In genomic region chr3:105349988-105350387, GRCh38 we compare ENCODE assay signal across 1 cellular context.
TF ChIP-seq lines count a peak whose summit lies in the region.

No MANE protein-coding gene starts in this region.

TF ChIP-seq in IMR-90, 13 proteins besides CTCF, POLR2A, EP300 and RAD21:
- TF ChIP-seq MXI1 (IDR thresholded peaks at IDR 0.05; ENCODE audit: borderline replicate concordance, low read depth, low read length) (no peak), CHD1 (IDR thresholded peaks at IDR 0.05; ENCODE audit: low read depth, low read length) (no peak), USF2 (IDR thresholded peaks at IDR 0.05; ENCODE audit: low read depth, low read length) (no peak), BHLHE40 (IDR thresholded peaks at IDR 0.05; ENCODE audit: low read depth, low read length) (no peak), NFE2L2 (IDR thresholded peaks at IDR 0.05; ENCODE audit: low read depth, low read length) (no peak), MAZ (IDR thresholded peaks at IDR 0.05; ENCODE audit: borderline replicate concordance, low read depth, low read length) (no peak), MAFK (IDR thresholded peaks at IDR 0.05; ENCODE audit: low read depth, low read length) (no peak), SMC3 (IDR thresholded peaks at IDR 0.05; ENCODE audit: low read depth, low read length) (no peak), RCOR1 (IDR thresholded peaks at IDR 0.05; ENCODE audit: insufficient replicate concordance, low read length) (no peak), CEBPB (IDR thresholded peaks at IDR 0.05; ENCODE audit: low read depth, low read length) (no peak), FOS (IDR thresholded peaks at IDR 0.05; ENCODE audit: low read depth, low read length) (no peak), RFX5 (IDR thresholded peaks at IDR 0.05; ENCODE audit: low read depth, low read length) (no peak)
- TF ChIP-seq, protein P1, sequence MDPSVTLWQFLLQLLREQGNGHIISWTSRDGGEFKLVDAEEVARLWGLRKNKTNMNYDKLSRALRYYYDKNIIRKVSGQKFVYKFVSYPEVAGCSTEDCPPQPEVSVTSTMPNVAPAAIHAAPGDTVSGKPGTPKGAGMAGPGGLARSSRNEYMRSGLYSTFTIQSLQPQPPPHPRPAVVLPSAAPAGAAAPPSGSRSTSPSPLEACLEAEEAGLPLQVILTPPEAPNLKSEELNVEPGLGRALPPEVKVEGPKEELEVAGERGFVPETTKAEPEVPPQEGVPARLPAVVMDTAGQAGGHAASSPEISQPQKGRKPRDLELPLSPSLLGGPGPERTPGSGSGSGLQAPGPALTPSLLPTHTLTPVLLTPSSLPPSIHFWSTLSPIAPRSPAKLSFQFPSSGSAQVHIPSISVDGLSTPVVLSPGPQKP (IDR thresholded peaks at IDR 0.05; ENCODE audit: borderline replicate concordance, low read depth, low read length): no peak
